In the genomic region with DNA sequence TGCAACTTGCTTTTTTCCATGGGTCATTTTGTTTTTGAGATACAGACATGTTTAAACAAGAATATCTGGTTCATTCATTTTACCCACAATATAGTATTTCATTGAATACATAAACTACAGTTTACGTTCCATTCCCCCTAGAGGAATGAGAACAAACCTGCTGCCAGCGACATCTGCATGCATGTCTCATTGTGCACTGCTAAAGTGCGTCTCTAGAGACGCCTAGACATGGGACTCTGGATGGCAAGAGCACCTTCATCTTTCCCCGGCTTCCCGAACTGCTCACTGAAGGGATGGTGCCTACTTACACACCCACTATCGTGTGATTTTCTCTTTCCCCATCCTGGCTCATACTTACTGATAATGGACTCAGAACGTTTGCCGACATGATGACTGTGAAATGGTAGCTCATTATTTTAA, we compare ENCODE assay signal across 20 cellular contexts. TPM values are rescaled to one million over a fixed set of nuclear protein-coding genes. Genes with fewer than 3 reads are reported as not detected.
DNase-seq lines count a peak whose midpoint lies in the region; ATAC-seq, FAIRE-seq and TF ChIP-seq lines count a peak whose summit lies in the region.
"Had no signal": no experiment of that assay in that cellular context is flagged by ENCODE, and none has a peak within 500 bp of the region (broad histone marks: within the 10 kb centered on the region; RNA-seq: fewer than 3 reads in every experiment).

No MANE protein-coding gene starts in this region.

- intact Hi-C loops in K562 (cut with micrococcal nuclease) (no loop called here), sigmoid colon (cut with DNase I) (loop anchor here (5.0 kb wide), 1 partner anchor 35 kb away; a partner anchor contains a TSS), posterior vena cava (cut with DNase I) (no loop called here)

- in situ Hi-C loops in K562 (cut with MboI): no loop called here

- H3K4me3 Mint-ChIP-seq in T-helper 2 cell treated with Interferon-gamma antibody and Interleukin-4, amounts not matched to agents 5 μg/mL and 100 μg/mL, for 36 hours: peak overlapping the region; percentile 2
- peak overlapping the region; percentile 71 to 77 (median 75) for H3K4me3 Mint-ChIP-seq in nephron

- H2AFZ ChIP-seq in DND-41 (ENCODE audit: low read depth, low read length): 0 out of 2 replicates have a peak overlapping the region, but pooled peaks have one; percentile 7
- H2AFZ ChIP-seq in K562 (ENCODE audit: low read depth, low read length): no peak overlapping the region

- TF ChIP-seq CTCF in DND-41 (IDR thresholded peaks at IDR 0.05; ENCODE audit: borderline replicate concordance, extremely low read depth, low read length, poor library complexity, severe bottlenecking): no peak
- TF ChIP-seq CTCF in K562 (IDR thresholded peaks at IDR 0.05 in 2 of 3, conservative IDR thresholded peaks at IDR 0.05 in 1 of 3; ENCODE audit: insufficient read depth in 2 of 3, low read depth in 1 of 3, low read length in 3 of 3): no peak
- TF ChIP-seq CTCF in nephron (IDR thresholded peaks at IDR 0.05; ENCODE audit: unreplicated experiment in 3 of 3): no peak
- TF ChIP-seq CTCF in sigmoid colon (IDR thresholded peaks at IDR 0.05): no peak

- peaks cover 18% of the 10 kb centered on the region for H3K4me1 Mint-ChIP-seq in T-helper 2 cell treated with Interferon-gamma antibody and Interleukin-4, amounts not matched to agents 5 μg/mL and 100 μg/mL, for 36 hours (ENCODE audit: low read depth)
- peaks cover 11% of the 10 kb centered on the region for H3K4me1 Mint-ChIP-seq in nephron

- H3K4me2 ChIP-seq in DND-41 (ENCODE audit: insufficient read depth, low read length) (no peak overlapping the region), K562 (ENCODE audit: insufficient read depth, low read length) (no peak overlapping the region)

- H3K9me3 Mint-ChIP-seq in T-helper 2 cell treated with Interferon-gamma antibody and Interleukin-4, amounts not matched to agents 5 μg/mL and 100 μg/mL, for 36 hours: peaks cover 5% of the 10 kb centered on the region
- H3K9me3 Mint-ChIP-seq in nephron: no peaks in the 10 kb centered on the region

- no peak overlapping the region for H3K4me3 ChIP-seq in DND-41 (ENCODE audit: low read depth in 1 of 2, low read length in 2 of 2)
- no peak overlapping the region for H3K4me3 ChIP-seq in K562
- H3K4me3 ChIP-seq in sigmoid colon: no peak overlapping the region

- no peaks in the 10 kb centered on the region for H3K36me3 ChIP-seq in DND-41 (ENCODE audit: insufficient read depth, low read length)
- peaks cover 8% of the 10 kb centered on the region; the same call in 2 of the 3 replicates for H3K36me3 ChIP-seq in K562 (ENCODE audit: control insufficient read depth, insufficient read depth, low read length)
- H3K36me3 ChIP-seq in sigmoid colon: no peaks in the 10 kb centered on the region
- H3K36me3 ChIP-seq: tibial nerve had no signal

- H3K27ac ChIP-seq in DND-41 (ENCODE audit: low read length): no peak overlapping the region
- H3K27ac ChIP-seq in K562 (ENCODE audit: extremely low read depth, low read depth, low read length): no peak overlapping the region
- no peak overlapping the region for H3K27ac ChIP-seq in sigmoid colon
- H3K27ac ChIP-seq: RWPE1, tibial nerve had no signal

- CTCF ChIA-PET in K562 (lab: Yijun Ruan, JAX; ENCODE audit: low intra/inter-chr PET ratio): interaction anchor here (0.5 kb wide), 1 partner anchor 140 kb away, joined by 3 read pairs; no protein-coding TSS in a partner anchor

- peaks cover 28% of the 10 kb centered on the region for H3K4me1 ChIP-seq in DND-41 (ENCODE audit: insufficient read depth, low read length)
- H3K4me1 ChIP-seq in K562 (replicated peaks in 1 of 2; ENCODE audit: control insufficient read depth in 2 of 2, insufficient read depth in 2 of 2, low read length in 2 of 2): peaks cover 17 to 20% of the 10 kb centered on the region in 2 experiments
- H3K4me1 ChIP-seq in sigmoid colon: peaks cover 0 to 26% (median 22%) of the 10 kb centered on the region in 4 donors

- BruUV-seq in K562 (replicated peaks; lab: Mats Ljungman, UMichigan): no TSS peak

- H3K36me3 Mint-ChIP-seq in T-helper 2 cell treated with Interferon-gamma antibody and Interleukin-4, amounts not matched to agents 5 μg/mL and 100 μg/mL, for 36 hours (ENCODE audit: low read depth): no peaks in the 10 kb centered on the region
- no peaks in the 10 kb centered on the region for H3K36me3 Mint-ChIP-seq in nephron (ENCODE audit: low read depth)
- H3K36me3 Mint-ChIP-seq: activated CD4-positive, alpha-beta memory T cell treated with anti-CD3 and anti-CD28 coated beads for 36 hours had no signal

- no peaks in the 10 kb centered on the region for H3K9me1 ChIP-seq in K562 (ENCODE audit: control insufficient read depth, insufficient read depth, low read length)

- H3K9me3 ChIP-seq in DND-41 (ENCODE audit: insufficient read depth, low read length, severe bottlenecking) (peaks cover 7% of the 10 kb centered on the region), K562 (replicated peaks; ENCODE audit: control insufficient read depth, insufficient read depth, low read depth, low read length) (peaks cover 3% of the 10 kb centered on the region; the same call in 1 of the 2 replicates), sigmoid colon (no peaks in the 10 kb centered on the region)
- H3K9me3 ChIP-seq: tibial nerve had no signal

- POLR2A ChIA-PET in K562 (lab: Yijun Ruan, JAX): interaction anchor here (0.6 kb wide), 2 partner anchors 11 to 13 kb away, joined by 3 read pairs; no protein-coding TSS in a partner anchor

- no peak for DNase-seq in T-helper 2 cell treated with Interferon-gamma antibody and Interleukin-4, amounts not matched to agents 5 μg/mL and 100 μg/mL, for 36 hours (ENCODE audit: low spot score)
- DNase-seq in T-helper 2 cell: no peak
- no peak for DNase-seq in DND-41
- DNase-seq in K562 (ENCODE audit: extremely low read depth in 1 of 4, low spot score in 3 of 4): peak in 1 of 4 experiments; percentile 23
- no peak for DNase-seq in sigmoid colon
- no peak for DNase-seq in posterior vena cava (ENCODE audit: low spot score)
- DNase-seq in UCSD-AML1 (lab: John Stamatoyannopoulos, UW; ENCODE audit: unreplicated experiment): no peak
- DNase-seq: 8988T; activated CD4-positive, alpha-beta memory T cell treated with anti-CD3 and anti-CD28 coated beads for 36 hours; cerebellar nuclear complex; DMS 273 treated with DMSO at 0.1 percent for 48 hours; effector CD8-positive, alpha-beta T cell; H7; NCI-H524; stimulated activated naive B cell treated with anti-CD40 and anti-IgM and Interleukin-4, amounts not matched to agents 10 μg/mL and 1 μg/mL and 100 μg/mL, for 72 hours had no signal

- WGBS in K562 (ENCODE audit: insufficient coverage, low coverage, missing lambda C conversion rate): 41% methylated on average over 9 of the region's 9 CpGs
- 85 to 91% methylated on average over 9 of the region's 9 CpGs for WGBS in sigmoid colon, 2 donors

- H3K9ac ChIP-seq in DND-41 (ENCODE audit: low read depth, low read length): no peak overlapping the region
- H3K9ac ChIP-seq in K562 (ENCODE audit: insufficient read depth in 1 of 2, low read depth in 2 of 2, low read length in 2 of 2): no peak overlapping the region

- H3K79me2 ChIP-seq in DND-41 (ENCODE audit: insufficient read depth, low read length): peaks cover 35% of the 10 kb centered on the region
- peaks cover 28% of the 10 kb centered on the region for H3K79me2 ChIP-seq in K562 (ENCODE audit: control insufficient read depth, insufficient read depth, low read length)

- H3K27ac Mint-ChIP-seq in T-helper 2 cell treated with Interferon-gamma antibody and Interleukin-4, amounts not matched to agents 5 μg/mL and 100 μg/mL, for 36 hours: no peak overlapping the region
- H3K27ac Mint-ChIP-seq in nephron: peak overlapping the region in 1 of 3 experiments; percentile 11
- H3K27ac Mint-ChIP-seq: activated CD4-positive, alpha-beta memory T cell treated with anti-CD3 and anti-CD28 coated beads for 36 hours; stimulated activated naive B cell treated with anti-CD40 and anti-IgM and Interleukin-4, amounts not matched to agents 10 μg/mL and 1 μg/mL and 100 μg/mL, for 72 hours had no signal

- ATAC-seq in DND-41 (ENCODE audit: insufficient read depth, low read depth) (no peak), K562 (no peak)
- ATAC-seq: sciatic nerve; stimulated activated naive B cell treated with anti-CD40 and anti-IgM and Interleukin-4, amounts not matched to agents 10 μg/mL and 1 μg/mL and 100 μg/mL, for 72 hours had no signal

- TF ChIP-seq POLR2A in K562 (conservative IDR thresholded peaks at IDR 0.05): no peak
- no peak for TF ChIP-seq POLR2A in sigmoid colon (IDR thresholded peaks at IDR 0.05)

- H4K20me1 ChIP-seq in DND-41 (ENCODE audit: insufficient read depth, low read length) (no peaks in the 10 kb centered on the region), K562 (replicated peaks; ENCODE audit: control insufficient read depth, insufficient read depth, low read length) (no peaks in the 10 kb centered on the region)

- H3K27me3 Mint-ChIP-seq in T-helper 2 cell treated with Interferon-gamma antibody and Interleukin-4, amounts not matched to agents 5 μg/mL and 100 μg/mL, for 36 hours (ENCODE audit: low read depth): peaks cover 25% of the 10 kb centered on the region
- H3K27me3 Mint-ChIP-seq in nephron (ENCODE audit: low read depth): no peaks in the 10 kb centered on the region

- TF ChIP-seq RAD21 in K562 (CRISPR knock-in tag; conservative IDR thresholded peaks at IDR 0.05 in 1 of 2, IDR thresholded peaks at IDR 0.05 in 1 of 2): no peak

- no peak for TF ChIP-seq EP300 in K562 (IDR thresholded peaks at IDR 0.05; ENCODE audit: low read length)
- TF ChIP-seq EP300 in sigmoid colon (IDR thresholded peaks at IDR 0.05): no peak

- H3K27me3 ChIP-seq in DND-41 (ENCODE audit: insufficient read depth, low read length, poor library complexity) (peaks cover 4% of the 10 kb centered on the region), K562 (ENCODE audit: control insufficient read depth in 2 of 2, insufficient read depth in 2 of 2, low read length in 2 of 2) (peaks cover 4 to 7% of the 10 kb centered on the region in 2 experiments; a peak in 3 of 5 replicates), sigmoid colon (no peaks in the 10 kb centered on the region)
- H3K27me3 ChIP-seq: tibial nerve had no signal

- FAIRE-seq in K562 (lab: Jason Lieb, UNC): no peak
- FAIRE-seq: G401.6 had no signal

RNA-seq across cellular contexts. Expression of a gene that starts 1.2 kb away (rescaled TPM):
- total RNA-seq in K562 (2011; cell fraction: chromatin; rRNA removed; ENCODE audit: low replicate concordance): 5.2 and 9.7 TPM in 2 replicates
- 7.9 and 8.3 TPM in 2 replicates for total RNA-seq in K562 (2011; cell fraction: nucleolus; rRNA removed)
- 4.2 and 6.0 TPM in 2 replicates for total RNA-seq in K562 (2011; cell fraction: nucleoplasm; rRNA removed)
- total RNA-seq in K562 (2014; rRNA removed) (17.8 and 19.8 TPM in 2 replicates), K562 (2014; rRNA removed; fragmentation: Illumina TruSeq; extraction: Trizol) (5.5 and 7.0 TPM in 2 replicates), K562 (2015; rRNA removed; fragmentation: Illumina TruSeq; extraction: Trizol) (9.0 and 10.6 TPM in 2 replicates), K562 (2021) (29.3 and 32.6 TPM in 2 replicates), sigmoid colon (1 to 10 TPM; 5.7 to 7.7 (median 6.6) TPM), posterior vena cava (1 to 10 TPM; 8.5 to 9.5 TPM)
- polyA plus RNA-seq in K562 (2011; rRNA removed) (5.5 and 7.8 TPM in 2 replicates), K562 (2014; fragmentation: Illumina TruSeq; extraction: Trizol) (17.5 and 18.8 TPM in 2 replicates), K562 (2014; fragmentation: Nextera tagmentation; extraction: Ambion mirVana) (under 1 TPM; 0.11 to 0.13 TPM), K562 (2014; rRNA removed) (15.0 and 17.5 TPM in 2 replicates), sigmoid colon (1 to 10 TPM; 4.2 to 8.8 (median 7.2) TPM)
- polyA plus RNA-seq in K562 (2011; cell fraction: cytosol; rRNA removed): 10.5 and 18.7 TPM in 2 replicates
- polyA plus RNA-seq in K562 (2011; cell fraction: nucleus; rRNA removed): 5.7 and 8.6 TPM in 2 replicates
- polyA plus RNA-seq in K562 (2012): 15.3 and 16.5 TPM in 2 replicates
- polyA minus RNA-seq in K562 (2011; rRNA and poly(A)+ RNA removed): 7.3 and 9.3 TPM in 2 replicates
- polyA minus RNA-seq in K562 (2011; cell fraction: cytosol; rRNA and poly(A)+ RNA removed): 12.0 and 21.2 TPM in 2 replicates
- polyA minus RNA-seq in K562 (2011; cell fraction: nucleus; rRNA and poly(A)+ RNA removed): 5.3 and 6.0 TPM in 2 replicates

RNA-seq across cellular contexts. Expression of a gene that starts 35.5 kb away (rescaled TPM):
- 47.9 and 50.2 TPM in 2 replicates for total RNA-seq in K562 (2011; cell fraction: chromatin; rRNA removed; ENCODE audit: low replicate concordance)
- 32.7 and 35.9 TPM in 2 replicates for total RNA-seq in K562 (2011; cell fraction: nucleolus; rRNA removed)
- total RNA-seq in K562 (2011; cell fraction: nucleoplasm; rRNA removed): 45.2 and 65.0 TPM in 2 replicates
- 25.2 and 28.7 TPM in 2 replicates for total RNA-seq in K562 (2014; rRNA removed)
- 7.7 and 8.8 TPM in 2 replicates for total RNA-seq in K562 (2014; rRNA removed; fragmentation: Illumina TruSeq; extraction: Trizol)
- total RNA-seq in K562 (2015; rRNA removed; fragmentation: Illumina TruSeq; extraction: Trizol): 13.4 and 14.1 TPM in 2 replicates
- total RNA-seq in K562 (2021): 30.7 and 31.6 TPM in 2 replicates
- 7.3 and 12.6 TPM in 2 replicates for polyA plus RNA-seq in K562 (2011; rRNA removed)
- 9.1 and 13.7 TPM in 2 replicates for polyA plus RNA-seq in K562 (2011; cell fraction: cytosol; rRNA removed)
- polyA plus RNA-seq in K562 (2011; cell fraction: nucleus; rRNA removed): 32.2 and 48.8 TPM in 2 replicates
- 16.6 and 19.9 TPM in 2 replicates for polyA plus RNA-seq in K562 (2012)
- polyA plus RNA-seq in K562 (2014; fragmentation: Illumina TruSeq; extraction: Trizol): 13.3 and 17.9 TPM in 2 replicates
- 1 to 10 TPM; 1.7 to 2.0 TPM for polyA plus RNA-seq in K562 (2014; fragmentation: Nextera tagmentation; extraction: Ambion mirVana)
- polyA plus RNA-seq in K562 (2014; rRNA removed): 15.3 and 18.9 TPM in 2 replicates
- 10.5 and 10.9 TPM in 2 replicates for polyA minus RNA-seq in K562 (2011; rRNA and poly(A)+ RNA removed)
- 12.9 and 19.2 TPM in 2 replicates for polyA minus RNA-seq in K562 (2011; cell fraction: cytosol; rRNA and poly(A)+ RNA removed)
- polyA minus RNA-seq in K562 (2011; cell fraction: nucleus; rRNA and poly(A)+ RNA removed): 22.9 and 28.7 TPM in 2 replicates
- 10 to 100 TPM; 16.4 to 18.9 (median 17.7) TPM for total RNA-seq in sigmoid colon
- 1 to 10 TPM; 4.2 to 9.4 (median 4.4) TPM for polyA plus RNA-seq in sigmoid colon
- total RNA-seq in posterior vena cava: 10 to 100 TPM; 12.6 to 13.1 TPM
